ENCODE assay signal across 21 cellular contexts in genomic region chr3:184474907-184475306, GRCh38.
"Had no signal": no experiment of that assay in that cellular context is flagged by ENCODE, and none has a peak within 500 bp of the region (broad histone marks: within the 10 kb centered on the region; RNA-seq: fewer than 3 reads in every experiment).

No MANE protein-coding gene starts in this region.

- H3K27me3 ChIP-seq: right lobe of liver, testis, tibial nerve had no signal

- H3K27ac ChIP-seq: gastrocnemius medialis, left ventricle myocardium inferior, lower lobe of right lung, pancreas, right lobe of liver, testis, tibial nerve had no signal

- H3K27ac Mint-ChIP-seq: immature natural killer cell; nephron; progenitor cell of endocrine pancreas; stimulated activated effector memory CD8-positive, alpha-beta T cell treated with anti-CD3 and anti-CD28 coated beads, Interleukin-12 subunit alpha, Interleukin-12 subunit beta, amount 100 ng/mL, for 72 hours; stimulated activated naive CD8-positive, alpha-beta T cell treated with anti-CD3 and anti-CD28 coated beads, Interleukin-15, amount 100 ng/mL, for 72 hours had no signal

- H3K4me3 Mint-ChIP-seq: immature natural killer cell; memory B cell; nephron; stimulated activated effector memory CD8-positive, alpha-beta T cell treated with anti-CD3 and anti-CD28 coated beads, Interleukin-12 subunit alpha, Interleukin-12 subunit beta, amount 100 ng/mL, for 72 hours; stimulated activated naive CD8-positive, alpha-beta T cell treated with anti-CD3 and anti-CD28 coated beads, Interleukin-15, amount 100 ng/mL, for 72 hours had no signal

- H3K9me3 Mint-ChIP-seq: immature natural killer cell; stimulated activated effector memory CD8-positive, alpha-beta T cell treated with anti-CD3 and anti-CD28 coated beads, Interleukin-12 subunit alpha, Interleukin-12 subunit beta, amount 100 ng/mL, for 72 hours; stimulated activated naive CD8-positive, alpha-beta T cell treated with anti-CD3 and anti-CD28 coated beads, Interleukin-15, amount 100 ng/mL, for 72 hours had no signal

- H3K27me3 Mint-ChIP-seq: naive B cell had no signal

- ATAC-seq: gastrocnemius medialis; lower lobe of right lung; right lobe of liver; stimulated activated effector memory CD8-positive, alpha-beta T cell treated with anti-CD3 and anti-CD28 coated beads, Interleukin-12 subunit alpha, Interleukin-12 subunit beta, amount 100 ng/mL, for 72 hours; stimulated activated naive CD8-positive, alpha-beta T cell treated with anti-CD3 and anti-CD28 coated beads, Interleukin-15, amount 100 ng/mL, for 72 hours had no signal

- H3K4me3 ChIP-seq: gastrocnemius medialis, left ventricle myocardium inferior, lower lobe of right lung, pancreas, right lobe of liver, testis, tibial nerve had no signal

- H3K4me1 ChIP-seq: gastrocnemius medialis, left ventricle myocardium inferior, lower lobe of right lung, pancreas, right lobe of liver, testis, tibial nerve had no signal

- H3K36me3 Mint-ChIP-seq: immature natural killer cell; stimulated activated effector memory CD8-positive, alpha-beta T cell treated with anti-CD3 and anti-CD28 coated beads, Interleukin-12 subunit alpha, Interleukin-12 subunit beta, amount 100 ng/mL, for 72 hours had no signal

- H3K9me3 ChIP-seq: gastrocnemius medialis, lower lobe of right lung, pancreas, right lobe of liver, testis had no signal

- FAIRE-seq: keratinocyte, pancreas had no signal

- H3K4me1 Mint-ChIP-seq: nephron; stimulated activated effector memory CD8-positive, alpha-beta T cell treated with anti-CD3 and anti-CD28 coated beads, Interleukin-12 subunit alpha, Interleukin-12 subunit beta, amount 100 ng/mL, for 72 hours had no signal

- DNase-seq: cerebellar nuclear complex; dermis blood vessel endothelial cell; gastrocnemius medialis; immature natural killer cell; left ventricle myocardium inferior; lower lobe of right lung; midbrain; naive B cell; occipital lobe; pancreas; right lobe of liver; stimulated activated CD4-positive, alpha-beta T cell treated with anti-CD3 and anti-CD28 coated beads, Interleukin-4, amount 100 ng/mL, for 1 hour; stimulated activated CD8-positive, alpha-beta memory T cell treated with anti-CD3 and anti-CD28 coated beads, Interleukin-4, amount 100 ng/mL, for 48 hours; stimulated activated naive CD8-positive, alpha-beta T cell treated with anti-CD3 and anti-CD28 coated beads, Interleukin-15, amount 100 ng/mL, for 72 hours; testis had no signal

- H3K36me3 ChIP-seq: gastrocnemius medialis, left ventricle myocardium inferior, lower lobe of right lung, pancreas, right lobe of liver, tibial nerve had no signal
